In genomic region chr7:44748042-44748947, GRCh38 we compare ENCODE assay signal across 8 cellular contexts. TPM values are rescaled to one million over a fixed set of nuclear protein-coding genes. Genes with fewer than 3 reads are reported as not detected.
A peak's percentile ranks its signal among the peaks of the same experiment; 100 is the strongest.
DNase-seq lines count a peak whose midpoint lies in the region; ATAC-seq, FAIRE-seq and TF ChIP-seq lines count a peak whose summit lies in the region.

Gene ZMIZ2 (plus strand): TSS chr7:44748847. CDS start chr7:44756250, 7,403 bp downstream.

- peaks cover 51% of the 10 kb centered on the region for H3K4me1 Mint-ChIP-seq in Calu3 (ENCODE audit: low read depth, unreplicated experiment)

- H3K79me2 ChIP-seq in OCI-LY1 (ENCODE audit: insufficient read depth, low read length) (0 out of 2 replicates have a peak, but pooled peaks cover 8% of the 10 kb centered on the region), endothelial cell of umbilical vein (ENCODE audit: control insufficient read depth, insufficient read depth, low read length) (peaks cover 36% of the 10 kb centered on the region)

- peak; percentile 47 for ATAC-seq in GM21447 (IDR thresholded peaks at IDR 0.05; ENCODE audit: unreplicated experiment)

- H3K9ac ChIP-seq in OCI-LY1 (ENCODE audit: low read length) (peak within 1 kb of the TSS; percentile 79), endothelial cell of umbilical vein (replicated peaks; ENCODE audit: extremely low read depth, insufficient read depth, low read length) (peak within 1 kb of the TSS; percentile 83)

- dilution Hi-C loops in endothelial cell of umbilical vein (cut with MboI; ENCODE audit: extremely low pct_ligation_motif_present, low sequenced_read_pairs): no loop called here

- H3K4me1 ChIP-seq in OCI-LY1 (ENCODE audit: insufficient read depth, low read length, severe bottlenecking) (peaks cover 43% of the 10 kb centered on the region), endothelial cell of umbilical vein (ENCODE audit: control insufficient read depth, extremely low read depth, insufficient read depth, low read length) (peaks cover 22% of the 10 kb centered on the region)

- peak; percentile 68 for TF ChIP-seq POLR2A in endothelial cell of umbilical vein (IDR thresholded peaks at IDR 0.05; ENCODE audit: low read depth, low read length)

- TF ChIP-seq CTCF in Calu3 (IDR thresholded peaks at IDR 0.05; ENCODE audit: unreplicated experiment) (no peak), OCI-LY1 (IDR thresholded peaks at IDR 0.05; ENCODE audit: low read length) (no peak), endothelial cell of umbilical vein (IDR thresholded peaks at IDR 0.05; ENCODE audit: extremely low read depth in 1 of 2, insufficient read depth in 1 of 2, low read depth in 1 of 2, low read length in 2 of 2) (no peak)

- H3K9me1 ChIP-seq in endothelial cell of umbilical vein (replicated peaks; ENCODE audit: control insufficient read depth, extremely low read depth, insufficient read depth, low read length): no peaks in the 10 kb centered on the region

- H3K27ac Mint-ChIP-seq in Calu3 (ENCODE audit: unreplicated experiment): peak within 1 kb of the TSS; percentile 93

- H3K9me3 ChIP-seq in OCI-LY1 (ENCODE audit: low read length): no peaks in the 10 kb centered on the region
- no peaks in the 10 kb centered on the region for H3K9me3 ChIP-seq in endothelial cell of umbilical vein (replicated peaks; ENCODE audit: control insufficient read depth, insufficient read depth, low read length)

- POLR2A ChIA-PET in endothelial cell of umbilical vein (lab: Charles Lee): interaction anchor here (0.7 to 1.1 kb wide), 4 partner anchors 35 to 142 kb away, joined by 3 to 4 read pairs (median 4); partner anchors contain the start of gene OGDH

- H3K27ac ChIP-seq in OCI-LY1 (ENCODE audit: low read depth, low read length, poor library complexity, severe bottlenecking) (peak within 1 kb of the TSS; percentile 76), endothelial cell of umbilical vein (ENCODE audit: insufficient read depth, low read depth, low read length) (peak within 1 kb of the TSS; percentile 82)

- H3K9me2 ChIP-seq in OCI-LY1 (ENCODE audit: low read depth, low read length): no peaks in the 10 kb centered on the region

- no peaks in the 10 kb centered on the region for H4K20me1 ChIP-seq in OCI-LY1 (ENCODE audit: insufficient read depth, low read length)
- no peaks in the 10 kb centered on the region for H4K20me1 ChIP-seq in endothelial cell of umbilical vein (replicated peaks; ENCODE audit: control insufficient read depth, extremely low read depth, insufficient read depth, low read length)

- peak; percentile 95 for FAIRE-seq in endothelial cell of umbilical vein (lab: Jason Lieb, UNC)

- H2AFZ ChIP-seq in OCI-LY1 (ENCODE audit: low read length) (peak within 1 kb of the TSS; percentile 79; the same call in 1 of the 2 replicates), endothelial cell of umbilical vein (ENCODE audit: low read depth, low read length) (peak within 1 kb of the TSS; percentile 84)

- H3K36me3 ChIP-seq in OCI-LY1 (ENCODE audit: insufficient read depth, low read length) (no peaks in the 10 kb centered on the region), endothelial cell of umbilical vein (ENCODE audit: control insufficient read depth in 2 of 2, extremely low read depth in 1 of 2, insufficient read depth in 2 of 2, low read length in 2 of 2) (peaks cover 0 to 6% of the 10 kb centered on the region in 2 experiments)

- no TSS peak for BruUV-seq in Calu3 (replicated peaks; lab: Mats Ljungman, UMichigan)
- BruUV-seq in endothelial cell of umbilical vein (replicated peaks; lab: Mats Ljungman, UMichigan): no TSS peak

- peaks cover 52% of the 10 kb centered on the region for H3K36me3 Mint-ChIP-seq in Calu3 (ENCODE audit: insufficient read depth, unreplicated experiment)

- H3K4me3 ChIP-seq in OCI-LY1 (ENCODE audit: low read depth, low read length, poor library complexity, severe bottlenecking) (peak within 1 kb of the TSS; percentile 85), endothelial cell of umbilical vein (replicated peaks in 1 of 3; ENCODE audit: insufficient read depth in 1 of 3, low read depth in 1 of 3, low read length in 3 of 3) (peak within 1 kb of the TSS; percentile 46 to 98 (median 71))

- H3K4me3 Mint-ChIP-seq in Calu3 (ENCODE audit: low read depth, unreplicated experiment): peak within 1 kb of the TSS; percentile 95

- H3F3A ChIP-seq in OCI-LY1 (ENCODE audit: insufficient read depth, low read length): 0 out of 2 replicates have a peak, but pooled peaks cover 4% of the 10 kb centered on the region

- DNase-seq in Calu3 (peak; percentile 98), HuH-7.5 (ENCODE audit: low spot score) (peak; percentile 96), activated T-cell treated with anti-CD3 and anti-CD28 coated beads for 1 hour (ENCODE audit: low read depth) (peak; percentile 88), endothelial cell of umbilical vein (ENCODE audit: low read depth, low spot score) (peak; percentile 88), midbrain (lab: John Stamatoyannopoulos, UW) (peak; percentile 88)
- DNase-seq in stimulated activated CD8-positive, alpha-beta memory T cell treated with anti-CD3 and anti-CD28 coated beads, Interleukin-15, amount 100 ng/mL, for 48 hours (ENCODE audit: low read depth in 2 of 2): peak; percentile 81 to 84

- H3K27me3 ChIP-seq in OCI-LY1 (ENCODE audit: insufficient read depth, low read length) (no peaks in the 10 kb centered on the region), endothelial cell of umbilical vein (ENCODE audit: control insufficient read depth in 2 of 2, insufficient read depth in 2 of 2, low read length in 2 of 2) (no peaks in the 10 kb centered on the region)

- H3K9me3 Mint-ChIP-seq in Calu3 (ENCODE audit: low read depth, unreplicated experiment): no peaks in the 10 kb centered on the region

- H3K4me2 ChIP-seq in OCI-LY1 (ENCODE audit: low read length): peak within 1 kb of the TSS; percentile 86
- peak within 1 kb of the TSS; percentile 94 for H3K4me2 ChIP-seq in endothelial cell of umbilical vein (ENCODE audit: insufficient read depth, low read length)

- H3K27me3 Mint-ChIP-seq in Calu3 (ENCODE audit: unreplicated experiment): no peaks in the 10 kb centered on the region

- intact Hi-C loops in Calu3 (cut with micrococcal nuclease; ENCODE audit: unreplicated experiment): no loop called here
- intact Hi-C loops in endothelial cell of umbilical vein (cut with micrococcal nuclease): loop anchor here (1.0 to 5.0 kb wide), 7 partner anchors 13 to 165 kb away; partner anchors contain the start of genes H2AZ2, OGDH, PPIA and TMED4

- CTCF ChIA-PET in Calu3 (lab: Charles Lee): interaction anchor here (0.5 to 2.3 kb wide), 4 partner anchors 9 to 1235 kb away, joined by 4 to 10 read pairs (median 6); partner anchors contain the start of gene H2AZ2
- CTCF ChIA-PET in endothelial cell of umbilical vein (lab: Charles Lee): interaction anchor here (0.6 to 1.4 kb wide), 2 partner anchors 15 to 30 kb away, joined by 3 read pairs; no protein-coding TSS in a partner anchor

TF ChIP-seq in endothelial cell of umbilical vein, 7 proteins besides CTCF, POLR2A, EP300 and RAD21:
- TF ChIP-seq MAX (IDR thresholded peaks at IDR 0.05; ENCODE audit: insufficient read depth, insufficient read length) (no peak), POLR2AphosphoS5 (IDR thresholded peaks at IDR 0.05; ENCODE audit: insufficient read depth, low read depth, low read length) (peak; percentile 95)

RNA-seq across cellular contexts. Expression of gene ZMIZ2, which starts in this region (rescaled TPM):
- total RNA-seq in Calu3 (2022): 260 and 269 TPM in 2 replicates
- 87.5 and 88.6 TPM in 2 replicates for total RNA-seq in endothelial cell of umbilical vein
- polyA plus RNA-seq in endothelial cell of umbilical vein: 30.6 and 37.6 TPM in 2 replicates
- polyA plus RNA-seq in endothelial cell of umbilical vein (2011; cell fraction: cytosol; rRNA removed): 11.5 and 13.4 TPM in 2 replicates
- polyA plus RNA-seq in endothelial cell of umbilical vein (2011; cell fraction: nucleus; rRNA removed): 135 and 170 TPM in 2 replicates
- polyA plus RNA-seq in endothelial cell of umbilical vein (2012): 40.0 and 70.2 TPM in 2 replicates
- polyA minus RNA-seq in endothelial cell of umbilical vein: 29.5 and 32.5 TPM in 2 replicates
- 11.8 TPM for polyA minus RNA-seq in endothelial cell of umbilical vein (2011; cell fraction: cytosol; rRNA and poly(A)+ RNA removed)
- 62.5 and 77.2 TPM in 2 replicates for polyA minus RNA-seq in endothelial cell of umbilical vein (2011; cell fraction: nucleus; rRNA and poly(A)+ RNA removed)

Comparison
In these comparisons a context has a peak if more than half of its experiments do, and no peak if none do; other contexts are left out.
1. Peak in every context shown above with its lines: DNase-seq, ATAC-seq, H3K4me3 ChIP-seq and H3K27ac ChIP-seq.